In genomic region chr7:6161463-6162330, GRCh38 we compare ENCODE assay signal across 13 cellular contexts. TPM values are rescaled to one million over a fixed set of nuclear protein-coding genes. Genes with fewer than 3 reads are reported as not detected.
DNase-seq lines count a peak whose midpoint lies in the region; ATAC-seq and TF ChIP-seq lines count a peak whose summit lies in the region.
"Had no signal": no experiment of that assay in that cellular context is flagged by ENCODE, and none has a peak within 500 bp of the region (broad histone marks: within the 10 kb centered on the region; RNA-seq: fewer than 3 reads in every experiment).

No MANE protein-coding gene starts in this region.

- H3K4me1 ChIP-seq in psoas muscle = peaks cover 4% of the 10 kb centered on the region

- no peaks in the 10 kb centered on the region for H3K9me3 ChIP-seq in psoas muscle
- H3K9me3 ChIP-seq: adrenal gland, left lung had no signal

- in situ Hi-C loops in GM13976 (cut with MboI; ENCODE audit: low sequenced_read_pairs, unreplicated experiment) = no loop called here

- ATAC-seq in GM21515 (IDR thresholded peaks at IDR 0.05; ENCODE audit: unreplicated experiment) (peak; percentile 61), psoas muscle (no peak), WTC11 (no peak)
- ATAC-seq: left lung had no signal

- WGBS in psoas muscle, 3 donors = 57 to 71% (median 59%) methylated on average over 15 of the region's 15 CpGs

- DNase-seq in GM13976 (ENCODE audit: low spot score) = peak; percentile 60
- DNase-seq in NAMALWA (ENCODE audit: low spot score) = peak; percentile 47
- no peak for DNase-seq in psoas muscle
- DNase-seq in WTC11 (ENCODE audit: low spot score) = no peak
- no peak for DNase-seq in retina
- no peak for DNase-seq in NCI-H1105 treated with DMSO at 0.1 percent for 48 hours (lab: John Stamatoyannopoulos, UW)
- DNase-seq: effector CD4-positive, alpha-beta T cell; glutamatergic neuron; left lung; NCI-H2107; stimulated activated CD8-positive, alpha-beta memory T cell treated with anti-CD3 and anti-CD28 coated beads, Interleukin-4, amount 100 ng/mL, for 48 hours had no signal

- peak overlapping the region; percentile 13 for H3K27ac ChIP-seq in psoas muscle
- H3K27ac ChIP-seq: left lung had no signal

- CTCF ChIA-PET in WTC11 (lab: Charles Lee) = interaction anchor here (1.7 kb wide), 1 partner anchor 177 kb away, joined by 3 read pairs; no protein-coding TSS in a partner anchor

- H3K4me1 Mint-ChIP-seq in WTC11 = peaks cover 16% of the 10 kb centered on the region

- no peaks in the 10 kb centered on the region for H3K27me3 ChIP-seq in psoas muscle (ENCODE audit: insufficient read depth in 3 of 3, low read length in 2 of 3)
- H3K27me3 ChIP-seq: adrenal gland, left lung had no signal

- POLR2A ChIA-PET in WTC11 (lab: Charles Lee) = no interaction called here

- peaks cover 25% of the 10 kb centered on the region for H3K36me3 Mint-ChIP-seq in WTC11

- H3K9me3 Mint-ChIP-seq in WTC11 = no peaks in the 10 kb centered on the region

- H3K36me3 ChIP-seq in psoas muscle (ENCODE audit: insufficient read depth in 1 of 2, low read depth in 1 of 2) = peaks cover 0 to 77% of the 10 kb centered on the region in 2 donors

- H3K4me3 ChIP-seq in psoas muscle = no peak overlapping the region
- H3K4me3 ChIP-seq: adrenal gland, left lung had no signal

- H3K4me3 Mint-ChIP-seq in WTC11 = no peak overlapping the region

- TF ChIP-seq CTCF in GM13976 (IDR thresholded peaks at IDR 0.05; ENCODE audit: borderline replicate concordance, control extremely low read depth, extremely low read depth, insufficient read depth, missing control alignments) = no peak
- no peak for TF ChIP-seq CTCF in psoas muscle (IDR thresholded peaks at IDR 0.05)
- no peak for TF ChIP-seq CTCF in WTC11 (IDR thresholded peaks at IDR 0.05)

- no peaks in the 10 kb centered on the region for H3K27me3 Mint-ChIP-seq in WTC11 (ENCODE audit: low read depth)

- no peak overlapping the region for H3K27ac Mint-ChIP-seq in WTC11

- intact Hi-C loops in psoas muscle (cut with DNase I) = loop anchor here in 1 of 2 donors (5.0 kb wide), 1 partner anchor 111 kb away; the partner anchor contains the start of gene CYTH3

TF ChIP-seq in WTC11, 78 proteins besides CTCF, POLR2A, EP300 and RAD21:
- TF ChIP-seq IRF2 (CRISPR knock-in tag; IDR thresholded peaks at IDR 0.05; ENCODE audit: borderline replicate concordance, low read depth) (no peak), ZSCAN18 (CRISPR knock-in tag; IDR thresholded peaks at IDR 0.05) (no peak), ZNF423 (CRISPR knock-in tag; IDR thresholded peaks at IDR 0.05) (no peak), FOXJ3 (CRISPR knock-in tag; IDR thresholded peaks at IDR 0.05; ENCODE audit: borderline replicate concordance) (no peak), NR2C2 (CRISPR knock-in tag; IDR thresholded peaks at IDR 0.05) (no peak), MYBL2 (CRISPR knock-in tag; IDR thresholded peaks at IDR 0.05) (no peak), GTF2I (CRISPR knock-in tag; conservative IDR thresholded peaks at IDR 0.05) (no peak), FOXP4 (CRISPR knock-in tag; IDR thresholded peaks at IDR 0.05) (no peak), TP53 (CRISPR knock-in tag; IDR thresholded peaks at IDR 0.05) (no peak), PRRX2 (CRISPR knock-in tag; IDR thresholded peaks at IDR 0.05) (no peak), CDX4 (CRISPR knock-in tag; IDR thresholded peaks at IDR 0.05; ENCODE audit: borderline replicate concordance) (no peak), JAZF1 (CRISPR knock-in tag; IDR thresholded peaks at IDR 0.05) (no peak), SMAD4 (CRISPR knock-in tag; IDR thresholded peaks at IDR 0.05) (no peak), GABPB1 (CRISPR knock-in tag; IDR thresholded peaks at IDR 0.05) (no peak)
- TF ChIP-seq, protein P1, sequence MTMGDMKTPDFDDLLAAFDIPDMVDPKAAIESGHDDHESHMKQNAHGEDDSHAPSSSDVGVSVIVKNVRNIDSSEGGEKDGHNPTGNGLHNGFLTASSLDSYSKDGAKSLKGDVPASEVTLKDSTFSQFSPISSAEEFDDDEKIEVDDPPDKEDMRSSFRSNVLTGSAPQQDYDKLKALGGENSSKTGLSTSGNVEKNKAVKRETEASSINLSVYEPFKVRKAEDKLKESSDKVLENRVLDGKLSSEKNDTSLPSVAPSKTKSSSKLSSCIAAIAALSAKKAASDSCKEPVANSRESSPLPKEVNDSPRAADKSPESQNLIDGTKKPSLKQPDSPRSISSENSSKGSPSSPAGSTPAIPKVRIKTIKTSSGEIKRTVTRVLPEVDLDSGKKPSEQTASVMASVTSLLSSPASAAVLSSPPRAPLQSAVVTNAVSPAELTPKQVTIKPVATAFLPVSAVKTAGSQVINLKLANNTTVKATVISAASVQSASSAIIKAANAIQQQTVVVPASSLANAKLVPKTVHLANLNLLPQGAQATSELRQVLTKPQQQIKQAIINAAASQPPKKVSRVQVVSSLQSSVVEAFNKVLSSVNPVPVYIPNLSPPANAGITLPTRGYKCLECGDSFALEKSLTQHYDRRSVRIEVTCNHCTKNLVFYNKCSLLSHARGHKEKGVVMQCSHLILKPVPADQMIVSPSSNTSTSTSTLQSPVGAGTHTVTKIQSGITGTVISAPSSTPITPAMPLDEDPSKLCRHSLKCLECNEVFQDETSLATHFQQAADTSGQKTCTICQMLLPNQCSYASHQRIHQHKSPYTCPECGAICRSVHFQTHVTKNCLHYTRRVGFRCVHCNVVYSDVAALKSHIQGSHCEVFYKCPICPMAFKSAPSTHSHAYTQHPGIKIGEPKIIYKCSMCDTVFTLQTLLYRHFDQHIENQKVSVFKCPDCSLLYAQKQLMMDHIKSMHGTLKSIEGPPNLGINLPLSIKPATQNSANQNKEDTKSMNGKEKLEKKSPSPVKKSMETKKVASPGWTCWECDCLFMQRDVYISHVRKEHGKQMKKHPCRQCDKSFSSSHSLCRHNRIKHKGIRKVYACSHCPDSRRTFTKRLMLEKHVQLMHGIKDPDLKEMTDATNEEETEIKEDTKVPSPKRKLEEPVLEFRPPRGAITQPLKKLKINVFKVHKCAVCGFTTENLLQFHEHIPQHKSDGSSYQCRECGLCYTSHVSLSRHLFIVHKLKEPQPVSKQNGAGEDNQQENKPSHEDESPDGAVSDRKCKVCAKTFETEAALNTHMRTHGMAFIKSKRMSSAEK (CRISPR knock-in tag; IDR thresholded peaks at IDR 0.05; ENCODE audit: borderline replicate concordance) = no peak
- TF ChIP-seq, protein P2, sequence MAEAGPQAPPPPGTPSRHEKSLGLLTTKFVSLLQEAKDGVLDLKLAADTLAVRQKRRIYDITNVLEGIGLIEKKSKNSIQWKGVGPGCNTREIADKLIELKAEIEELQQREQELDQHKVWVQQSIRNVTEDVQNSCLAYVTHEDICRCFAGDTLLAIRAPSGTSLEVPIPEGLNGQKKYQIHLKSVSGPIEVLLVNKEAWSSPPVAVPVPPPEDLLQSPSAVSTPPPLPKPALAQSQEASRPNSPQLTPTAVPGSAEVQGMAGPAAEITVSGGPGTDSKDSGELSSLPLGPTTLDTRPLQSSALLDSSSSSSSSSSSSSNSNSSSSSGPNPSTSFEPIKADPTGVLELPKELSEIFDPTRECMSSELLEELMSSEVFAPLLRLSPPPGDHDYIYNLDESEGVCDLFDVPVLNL (CRISPR knock-in tag; IDR thresholded peaks at IDR 0.05; ENCODE audit: borderline replicate concordance, low read depth) = no peak

RNA-seq across cellular contexts. Expression of gene USP42, which starts 56.9 kb away (rescaled TPM):
- 1 to 10 TPM; 5.3 to 8.1 (median 5.7) TPM for total RNA-seq in psoas muscle
- 1 to 10 TPM; 2.4 to 5.9 (median 3.3) TPM for polyA plus RNA-seq in psoas muscle
- 15.9 to 17.1 TPM (median 16.4 TPM) in 3 replicates for total RNA-seq in WTC11 (2021)

Comparison
In these comparisons a context has a peak if more than half of its experiments do, and no peak if none do; other contexts are left out.
1. DNase-seq: peak in GM13976 (single experiment) and NAMALWA (single experiment); none in psoas muscle (0 of 2), WTC11 (single experiment), retina (single experiment) and NCI-H1105 treated with DMSO at 0.1 percent for 48 hours (single experiment).